ENCODE assay signal across 20 cellular contexts in the genomic region with DNA sequence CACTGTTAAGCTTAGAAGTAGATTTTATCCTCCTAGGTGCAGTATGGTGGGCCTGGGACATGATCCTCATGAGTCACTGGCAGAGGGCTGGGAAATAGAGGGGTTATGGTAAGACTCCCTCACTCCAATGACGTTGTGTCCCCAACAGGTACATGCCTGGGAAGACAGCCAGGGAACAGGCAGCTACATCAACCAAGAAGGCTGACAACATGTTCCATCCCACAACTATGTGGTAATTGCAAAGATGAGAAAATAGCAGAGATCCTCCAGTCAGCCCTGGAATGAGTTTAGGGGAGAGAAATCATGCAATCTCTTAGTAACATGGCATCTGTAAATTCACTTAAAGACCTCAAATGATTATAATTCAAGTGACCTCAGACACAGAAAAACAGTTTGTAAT.
A peak's percentile ranks its signal among the peaks of the same experiment; 100 is the strongest.
DNase-seq lines count a peak whose midpoint lies in the region; FAIRE-seq and TF ChIP-seq lines count a peak whose summit lies in the region.
"Had no signal": no experiment of that assay in that cellular context is flagged by ENCODE, and none has a peak within 500 bp of the region (broad histone marks: within the 10 kb centered on the region; RNA-seq: fewer than 3 reads in every experiment).

No MANE protein-coding gene starts in this region.

- H3K4me3 ChIP-seq in GM23248 (no peak overlapping the region), breast epithelium (no peak overlapping the region)

- DNase-seq in GM23248 (peak; percentile 15), breast epithelium (ENCODE audit: low spot score in 2 of 2) (peak in 1 of 2 donors; percentile 94), inferior parietal cortex (ENCODE audit: extremely low spot score) (peak; percentile 53), superior temporal gyrus (ENCODE audit: extremely low spot score) (peak; percentile 60), H54 (ENCODE audit: insufficient read length, low spot score) (no peak)
- DNase-seq in activated CD4-positive, alpha-beta T cell treated with anti-CD3 and anti-CD28 coated beads for 48 hours: no peak
- no peak for DNase-seq in effector CD8-positive, alpha-beta T cell (lab: John Stamatoyannopoulos, UW)
- DNase-seq: activated CD4-positive, alpha-beta memory T cell treated with anti-CD3 and anti-CD28 coated beads for 36 hours; activated T-cell treated with anti-CD3 and anti-CD28 coated beads, Interleukin-2, amount 50 U/mL, for 72 hours; effector memory CD4-positive, alpha-beta T cell; H9; Kasumi-1; NCI-H1417 treated with DMSO at 0.1 percent for 48 hours; NK-92 treated with Interleukin-12 subunit alpha and Interleukin-12 subunit beta, amount 100 ng/mL, for 24 hours; small intestine; stimulated activated CD4-positive, alpha-beta T cell treated with anti-CD3 and anti-CD28 coated beads, Interleukin-4, amount 100 ng/mL, for 24 hours; substantia nigra; T-cell had no signal

- intact Hi-C loops in breast epithelium (cut with DNase I; ENCODE audit: low total_unique reads): no loop called here

- no peaks in the 10 kb centered on the region for H3K9me3 ChIP-seq in GM23248 (ENCODE audit: low read depth)
- no peaks in the 10 kb centered on the region for H3K9me3 ChIP-seq in breast epithelium

- 56 to 61% methylated on average over 1 of the region's 1 CpG for WGBS in GM23248 (ENCODE audit: low coverage in 1 of 2, low lambda C conversion rate in 2 of 2, missing lambda C conversion rate in 2 of 2), 2 experiments

- H3K27me3 ChIP-seq in GM23248 (replicated peaks; ENCODE audit: insufficient read depth) (no peaks in the 10 kb centered on the region), breast epithelium (no peaks in the 10 kb centered on the region)

- no peak overlapping the region for H3K9ac ChIP-seq in GM23248

- H4K20me1 ChIP-seq in GM23248 (ENCODE audit: insufficient read depth): no peaks in the 10 kb centered on the region

- no peaks in the 10 kb centered on the region for H3K9me2 ChIP-seq in GM23248 (ENCODE audit: insufficient read depth)

- H2AFZ ChIP-seq in GM23248: no peak overlapping the region

- no peak for TF ChIP-seq CTCF in breast epithelium (IDR thresholded peaks at IDR 0.05)

- H3K4me1 ChIP-seq in GM23248 (ENCODE audit: insufficient read depth) (no peaks in the 10 kb centered on the region), breast epithelium (no peaks in the 10 kb centered on the region)
- H3K4me1 ChIP-seq: foreskin keratinocyte had no signal

- H3K36me3 ChIP-seq in GM23248 (ENCODE audit: low read depth) (no peaks in the 10 kb centered on the region), breast epithelium (no peaks in the 10 kb centered on the region)

- no peak overlapping the region for H3K4me2 ChIP-seq in GM23248 (ENCODE audit: unreplicated experiment)

- H3K79me2 ChIP-seq in GM23248 (ENCODE audit: insufficient read depth): no peaks in the 10 kb centered on the region

- TF ChIP-seq POLR2A in breast epithelium (IDR thresholded peaks at IDR 0.05): no peak
- no peak for TF ChIP-seq POLR2A in H54 (IDR thresholded peaks at IDR 0.05; ENCODE audit: low read depth, low read length)

- in situ Hi-C loops in GM23248 (cut with MboI): no loop called here

- FAIRE-seq in H54 (lab: Jason Lieb, UNC): no peak
- FAIRE-seq: small intestine had no signal

- H3F3A ChIP-seq in GM23248 (ENCODE audit: insufficient read depth): no peaks in the 10 kb centered on the region

- H3K27ac ChIP-seq in GM23248 (no peak overlapping the region), breast epithelium (peak overlapping the region; percentile 43 to 71)
- H3K27ac ChIP-seq: foreskin keratinocyte, VCaP had no signal

Comparison
In these comparisons a context has a peak if more than half of its experiments do, and no peak if none do; other contexts are left out.
1. DNase-seq: peak in GM23248 (single experiment), inferior parietal cortex (single experiment) and superior temporal gyrus (single experiment); none in H54 (single experiment), activated CD4-positive, alpha-beta T cell treated with anti-CD3 and anti-CD28 coated beads for 48 hours (single experiment) and effector CD8-positive, alpha-beta T cell (single experiment).